In the genomic region with DNA sequence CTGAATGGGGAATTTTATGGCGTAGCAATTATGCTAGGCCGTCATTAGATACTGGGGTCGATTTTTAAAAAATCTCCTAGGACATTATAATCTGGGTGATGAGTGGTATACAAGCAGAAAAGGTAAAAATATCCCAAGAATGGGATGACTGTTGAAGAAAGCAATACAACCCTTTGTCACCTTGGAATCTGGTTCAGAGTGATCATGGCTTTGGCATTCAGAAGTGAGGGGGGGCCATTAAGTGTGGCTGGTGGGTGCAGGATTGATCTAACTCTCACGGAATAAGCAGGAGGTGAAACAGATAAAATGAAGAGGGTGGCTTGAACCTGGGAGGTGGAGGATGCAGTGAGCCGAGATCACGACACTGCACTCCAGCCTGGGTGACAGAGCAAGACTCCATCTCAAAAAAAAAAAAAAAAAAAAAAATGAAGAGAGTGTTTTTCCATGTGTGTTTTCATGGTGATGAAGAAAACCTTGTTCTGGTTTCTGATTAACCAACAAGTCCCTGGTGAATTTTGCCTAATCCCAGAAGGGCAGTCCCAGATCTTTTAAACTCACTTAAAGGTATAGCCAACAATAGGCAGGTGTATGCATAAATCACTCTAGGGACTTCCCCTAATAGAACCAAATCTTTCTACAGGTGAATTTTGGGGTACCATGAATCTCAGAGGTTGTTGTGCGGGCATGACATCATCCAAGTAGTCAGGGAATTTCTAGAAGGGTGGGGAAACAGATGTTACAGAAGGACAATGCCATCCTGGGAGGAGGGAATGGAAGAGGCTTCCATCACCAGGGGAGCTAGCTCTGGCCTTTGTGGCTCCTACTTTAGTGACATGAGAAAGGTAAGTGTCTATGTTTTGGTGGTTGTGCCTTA, we compare ENCODE assay signal across 18 cellular contexts. TPM values are rescaled to one million over a fixed set of nuclear protein-coding genes. Genes with fewer than 3 reads are reported as not detected.
DNase-seq lines count a peak whose midpoint lies in the region; ATAC-seq, FAIRE-seq and TF ChIP-seq lines count a peak whose summit lies in the region.
"Had no signal": no experiment of that assay in that cellular context is flagged by ENCODE, and none has a peak within 500 bp of the region (broad histone marks: within the 10 kb centered on the region; RNA-seq: fewer than 3 reads in every experiment).

No MANE protein-coding gene starts in this region.

- TF ChIP-seq POLR2A in GM12891 (IDR thresholded peaks at IDR 0.05; ENCODE audit: low read depth, low read length): no peak

- H3F3A ChIP-seq in neural progenitor cell (ENCODE audit: low read depth): peaks cover 17% of the 10 kb centered on the region

- peaks cover 28% of the 10 kb centered on the region for H3K4me1 Mint-ChIP-seq in Caco-2 (ENCODE audit: low read depth, unreplicated experiment)
- H3K4me1 Mint-ChIP-seq in activated B cell treated with CpG ODN at 0.5 μM for 24 hours: peaks cover 37% of the 10 kb centered on the region
- H3K4me1 Mint-ChIP-seq in neural progenitor cell: peaks cover 14% of the 10 kb centered on the region

- FAIRE-seq in GM12891 (lab: Jason Lieb, UNC): no peak
- FAIRE-seq: GM18507 had no signal

- intact Hi-C loops in Caco-2 (cut with micrococcal nuclease; ENCODE audit: unreplicated experiment) (no loop called here), activated B cell treated with CpG ODN at 0.5 μM for 24 hours (cut with micrococcal nuclease) (no loop called here)

- peak overlapping the region; percentile 84 for H3K4me3 Mint-ChIP-seq in Caco-2 (ENCODE audit: unreplicated experiment)
- H3K4me3 Mint-ChIP-seq in activated B cell treated with CpG ODN at 0.5 μM for 24 hours: peak overlapping the region; percentile 24
- H3K4me3 Mint-ChIP-seq in neural progenitor cell: peak overlapping the region; percentile 22

- H3K4me1 ChIP-seq in Caco-2 (peaks cover 9% of the 10 kb centered on the region), neural progenitor cell (peaks cover 10% of the 10 kb centered on the region)

- DNase-seq in Caco-2 (no peak), GM12891 (ENCODE audit: insufficient read length, low spot score) (no peak), activated B cell treated with CpG ODN at 0.5 μM for 24 hours (no peak), neural progenitor cell (ENCODE audit: low spot score) (no peak)
- DNase-seq: CD4-positive, CD25-positive, alpha-beta regulatory T cell; Karpas-422; NCI-H1436 treated with DMSO at 0.1 percent for 48 hours; NCI-H2081; NCI-H510A treated with DMSO at 0.1 percent for 48 hours; Peyer's patch; Right ventricle myocardium superior; SK-N-SH had no signal

- H3K4me3 ChIP-seq in Caco-2 (ENCODE audit: low read depth, low read length) (no peak overlapping the region), neural progenitor cell (no peak overlapping the region)
- H3K4me3 ChIP-seq: GM23248, Peyer's patch had no signal

- H3K9me3 Mint-ChIP-seq in Caco-2 (ENCODE audit: unreplicated experiment) (no peaks in the 10 kb centered on the region), activated B cell treated with CpG ODN at 0.5 μM for 24 hours (no peaks in the 10 kb centered on the region), neural progenitor cell (no peaks in the 10 kb centered on the region)
- H3K9me3 Mint-ChIP-seq: CD4-positive, CD25-positive, alpha-beta regulatory T cell had no signal

- H2AFZ ChIP-seq in neural progenitor cell (replicated peaks): no peak overlapping the region
- H2AFZ ChIP-seq: GM23248 had no signal

- TF ChIP-seq CTCF in Caco-2 (IDR thresholded peaks at IDR 0.05; ENCODE audit: insufficient read depth in 1 of 2, low read depth in 1 of 2, low read length in 1 of 2, severe bottlenecking in 1 of 2, unreplicated experiment in 1 of 2) (no peak), activated B cell treated with CpG ODN at 0.5 μM for 24 hours (IDR thresholded peaks at IDR 0.05) (no peak), neural progenitor cell (IDR thresholded peaks at IDR 0.05) (no peak)

- ATAC-seq in activated B cell treated with CpG ODN at 0.5 μM for 24 hours (ENCODE audit: low read depth): no peak
- no peak for ATAC-seq in HG02870 (IDR thresholded peaks at IDR 0.05; ENCODE audit: unreplicated experiment)
- ATAC-seq in GM21447 (IDR thresholded peaks at IDR 0.05; ENCODE audit: unreplicated experiment): no peak
- ATAC-seq in GM21576 (IDR thresholded peaks at IDR 0.05; ENCODE audit: unreplicated experiment): no peak
- no peak for ATAC-seq in HG03025 (IDR thresholded peaks at IDR 0.05; ENCODE audit: low FRiP score, unreplicated experiment)

- no peaks in the 10 kb centered on the region for H3K36me3 ChIP-seq in Caco-2 (ENCODE audit: control insufficient read depth, insufficient read depth, low read length)
- no peaks in the 10 kb centered on the region for H3K36me3 ChIP-seq in neural progenitor cell
- H3K36me3 ChIP-seq: Peyer's patch had no signal

- H4K20me1 ChIP-seq in neural progenitor cell (ENCODE audit: low read depth): peaks cover 9% of the 10 kb centered on the region

- H3K27me3 Mint-ChIP-seq in Caco-2 (ENCODE audit: insufficient read depth, unreplicated experiment): no peaks in the 10 kb centered on the region
- H3K27me3 Mint-ChIP-seq in activated B cell treated with CpG ODN at 0.5 μM for 24 hours: peaks cover 19% of the 10 kb centered on the region
- peaks cover 6% of the 10 kb centered on the region for H3K27me3 Mint-ChIP-seq in neural progenitor cell (ENCODE audit: insufficient read depth, low read depth)

- CTCF ChIA-PET in Caco-2 (lab: Charles Lee) (interaction anchor here (0.6 kb wide), 1 partner anchor 25 kb away, joined by 4 read pairs; no protein-coding TSS in a partner anchor), activated B cell treated with CpG ODN at 0.5 μM for 24 hours (lab: Charles Lee) (interaction anchor here (1.6 kb wide), 1 partner anchor 33 kb away, joined by 5 read pairs; no protein-coding TSS in a partner anchor)

- POLR2A ChIA-PET in Caco-2 (lab: Charles Lee): interaction anchor here (1.2 kb wide), 1 partner anchor 35 kb away, joined by 5 read pairs; the partner anchor contains the start of gene DCAF1
- POLR2A ChIA-PET in activated B cell treated with CpG ODN at 0.5 μM for 24 hours (lab: Charles Lee): interaction anchor here (0.5 kb wide), 1 partner anchor 31 kb away, joined by 3 read pairs; no protein-coding TSS in a partner anchor

- BruUV-seq in Caco-2 (replicated peaks; lab: Mats Ljungman, UMichigan): no TSS peak

- no peak overlapping the region for H3K9ac ChIP-seq in neural progenitor cell
- H3K9ac ChIP-seq: SK-N-SH had no signal

- no peaks in the 10 kb centered on the region for H3K36me3 Mint-ChIP-seq in Caco-2 (ENCODE audit: insufficient read depth, unreplicated experiment)
- H3K36me3 Mint-ChIP-seq in activated B cell treated with CpG ODN at 0.5 μM for 24 hours (ENCODE audit: low read depth): peaks cover 3% of the 10 kb centered on the region
- H3K36me3 Mint-ChIP-seq in neural progenitor cell: no peaks in the 10 kb centered on the region
- H3K36me3 Mint-ChIP-seq: CD4-positive, CD25-positive, alpha-beta regulatory T cell had no signal

- peaks cover 29% of the 10 kb centered on the region for H3K79me2 ChIP-seq in neural progenitor cell (ENCODE audit: low read depth)

- H3K27ac Mint-ChIP-seq in Caco-2 (ENCODE audit: unreplicated experiment) (no peak overlapping the region), activated B cell treated with CpG ODN at 0.5 μM for 24 hours (no peak overlapping the region), neural progenitor cell (peak overlapping the region; percentile 25)

- no peak overlapping the region for H3K4me2 ChIP-seq in neural progenitor cell
- H3K4me2 ChIP-seq: SK-N-SH had no signal

- H3K27ac ChIP-seq in neural progenitor cell: no peak overlapping the region
- H3K27ac ChIP-seq: GM23248, Peyer's patch had no signal

- H3K27me3 ChIP-seq in Caco-2 (replicated peaks; ENCODE audit: control insufficient read depth, insufficient read depth, low read length) (no peaks in the 10 kb centered on the region), neural progenitor cell (no peaks in the 10 kb centered on the region)
- H3K27me3 ChIP-seq: Peyer's patch had no signal

- H3K9me3 ChIP-seq in Caco-2 (no peaks in the 10 kb centered on the region), neural progenitor cell (ENCODE audit: low read depth) (no peaks in the 10 kb centered on the region)
- H3K9me3 ChIP-seq: Peyer's patch, SK-N-SH had no signal

TF ChIP-seq in GM12891, 5 proteins besides CTCF, POLR2A, EP300 and RAD21:
- TF ChIP-seq PAX5 (IDR thresholded peaks at IDR 0.05; ENCODE audit: insufficient read depth, low read length, severe bottlenecking) (no peak), POU2F2 (IDR thresholded peaks at IDR 0.05; ENCODE audit: low read depth, low read length) (peak; percentile 93), POLR2AphosphoS5 (IDR thresholded peaks at IDR 0.05; ENCODE audit: low read depth, low read length) (no peak), TAF1 (IDR thresholded peaks at IDR 0.05; ENCODE audit: low read depth, low read length) (no peak), SPI1 (IDR thresholded peaks at IDR 0.05; ENCODE audit: low read depth, low read length) (no peak)

RNA-seq across cellular contexts. Expression of gene RAD54L2, which starts 3.1 kb away (rescaled TPM):
- total RNA-seq in Caco-2 (2022) (34.0 and 36.5 TPM in 2 replicates), activated B cell treated with CpG ODN at 0.5 μM for 24 hours (34.3 and 39.3 TPM in 2 replicates), neural progenitor cell (ENCODE audit: low replicate concordance) (30.5 and 31.7 TPM in 2 replicates)
- 5.0 TPM for polyA plus RNA-seq in GM12891 (2012; ENCODE audit: low read depth, missing spikeins)

RNA-seq across cellular contexts. Expression of gene DCAF1, which starts 35.6 kb away (rescaled TPM):
- total RNA-seq in Caco-2 (2022): 25.3 and 25.9 TPM in 2 replicates
- 10.4 TPM for polyA plus RNA-seq in GM12891 (2012; ENCODE audit: low read depth, missing spikeins)
- total RNA-seq in activated B cell treated with CpG ODN at 0.5 μM for 24 hours: 33.1 and 37.4 TPM in 2 replicates
- 20.2 and 22.0 TPM in 2 replicates for total RNA-seq in neural progenitor cell (ENCODE audit: low replicate concordance)

Comparison
In these comparisons a context has a peak if more than half of its experiments do, and no peak if none do; other contexts are left out.
1. H3K4me3 Mint-ChIP-seq: peak in every context shown above with its lines; median percentile 84 in Caco-2; 24 in activated B cell treated with CpG ODN at 0.5 μM for 24 hours; 22 in neural progenitor cell.